Comparison of ENCODE assay signal across 8 cellular contexts in genomic region chr3:144770813-144771400, GRCh38.
A peak's percentile ranks its signal among the peaks of the same experiment; 100 is the strongest.
DNase-seq lines count a peak whose midpoint lies in the region; ATAC-seq, FAIRE-seq and TF ChIP-seq lines count a peak whose summit lies in the region.

No MANE protein-coding gene starts in this region.

- no peak overlapping the region for H3K27ac Mint-ChIP-seq in activated naive CD8-positive, alpha-beta T cell treated with anti-CD3 and anti-CD28 coated beads, Interleukin-2, amount 50 U/mL, for 24 hours

- CTCF ChIA-PET in HCT116 (lab: Charles Lee) = interaction anchor here (0.5 to 1.2 kb wide), 3 partner anchors 591 to 799 kb away, joined by 3 to 4 read pairs (median 4); partner anchors contain the start of gene DIPK2A

- H2AFZ ChIP-seq in HCT116 (ENCODE audit: low read depth, low read length, poor library complexity, severe bottlenecking) (no peak overlapping the region), hepatocyte (no peak overlapping the region)

- no peak overlapping the region for H3K4me3 ChIP-seq in BE2C (ENCODE audit: low read depth, low read length)
- no peak overlapping the region for H3K4me3 ChIP-seq in HCT116 (replicated peaks in 1 of 2; ENCODE audit: low read depth in 1 of 2, low read length in 2 of 2)
- no peak overlapping the region for H3K4me3 ChIP-seq in hepatocyte
- no peak overlapping the region for H3K4me3 ChIP-seq in transverse colon

- peak; percentile 65 for TF ChIP-seq RAD21 in HCT116 (IDR thresholded peaks at IDR 0.05; ENCODE audit: low read depth)

- no peaks in the 10 kb centered on the region for H3K4me1 Mint-ChIP-seq in activated naive CD8-positive, alpha-beta T cell treated with anti-CD3 and anti-CD28 coated beads, Interleukin-2, amount 50 U/mL, for 24 hours

- H3K9ac ChIP-seq in HCT116 (ENCODE audit: low read length) = no peak overlapping the region

- intact Hi-C loops in HCT116 (cut with micrococcal nuclease) = loop anchor here (2.0 to 5.0 kb wide), 3 partner anchors 798 to 996 kb away; no protein-coding TSS in a partner anchor
- intact Hi-C loops in transverse colon (cut with DNase I; ENCODE audit: low total_unique reads) = no loop called here

- no peak overlapping the region for H3K4me2 ChIP-seq in HCT116 (ENCODE audit: low read length)
- no peak overlapping the region for H3K4me2 ChIP-seq in hepatocyte

- no peaks in the 10 kb centered on the region for H3K9me3 Mint-ChIP-seq in activated naive CD8-positive, alpha-beta T cell treated with anti-CD3 and anti-CD28 coated beads, Interleukin-2, amount 50 U/mL, for 24 hours

- POLR2A ChIA-PET in HCT116 (lab: Charles Lee) = interaction anchor here (1.0 kb wide), 1 partner anchor 799 kb away, joined by 3 read pairs; the partner anchor contains the start of gene DIPK2A

- H3K4me3 Mint-ChIP-seq in activated naive CD8-positive, alpha-beta T cell treated with anti-CD3 and anti-CD28 coated beads, Interleukin-2, amount 50 U/mL, for 24 hours = no peak overlapping the region

- H3K9me3 ChIP-seq in BE2C (no peaks in the 10 kb centered on the region), HCT116 (ENCODE audit: control insufficient read depth in 1 of 2, insufficient read depth in 1 of 2, low read depth in 1 of 2, low read length in 2 of 2) (no peaks in the 10 kb centered on the region), hepatocyte (ENCODE audit: low read depth) (no peaks in the 10 kb centered on the region), transverse colon (no peaks in the 10 kb centered on the region)

- peaks cover 5% of the 10 kb centered on the region; the same call in 1 of the 2 replicates for H3K4me1 ChIP-seq in BE2C
- H3K4me1 ChIP-seq in HCT116 (ENCODE audit: control insufficient read depth in 1 of 2, insufficient read depth in 2 of 2, low read length in 2 of 2) = no peaks in the 10 kb centered on the region
- no peaks in the 10 kb centered on the region for H3K4me1 ChIP-seq in hepatocyte (ENCODE audit: insufficient read depth)
- no peaks in the 10 kb centered on the region for H3K4me1 ChIP-seq in transverse colon

- H3K27ac ChIP-seq in HCT116 (ENCODE audit: low read depth, low read length) (no peak overlapping the region), hepatocyte (no peak overlapping the region), transverse colon (no peak overlapping the region)

- FAIRE-seq in TTC549 (lab: Jason Lieb, UNC) = peak; percentile 37

- no peaks in the 10 kb centered on the region for H3K27me3 Mint-ChIP-seq in activated naive CD8-positive, alpha-beta T cell treated with anti-CD3 and anti-CD28 coated beads, Interleukin-2, amount 50 U/mL, for 24 hours

- H3K27me3 ChIP-seq in BE2C = no peaks in the 10 kb centered on the region
- no peaks in the 10 kb centered on the region for H3K27me3 ChIP-seq in HCT116 (ENCODE audit: insufficient read depth, low read length)
- no peaks in the 10 kb centered on the region for H3K27me3 ChIP-seq in hepatocyte
- no peaks in the 10 kb centered on the region for H3K27me3 ChIP-seq in transverse colon

- ATAC-seq in HCT116 (peak; percentile 72), GM18861 (IDR thresholded peaks at IDR 0.05; ENCODE audit: unreplicated experiment) (no peak), HG03108 (IDR thresholded peaks at IDR 0.05; ENCODE audit: unreplicated experiment) (no peak)
- ATAC-seq in activated naive CD8-positive, alpha-beta T cell treated with anti-CD3 and anti-CD28 coated beads, Interleukin-2, amount 50 U/mL, for 24 hours = no peak

- no peak for TF ChIP-seq EP300 in transverse colon (IDR thresholded peaks at IDR 0.05; ENCODE audit: low read depth)

- no peaks in the 10 kb centered on the region for H3K79me2 ChIP-seq in HCT116 (ENCODE audit: insufficient read depth, low read length)
- H3K79me2 ChIP-seq in hepatocyte = no peaks in the 10 kb centered on the region

- peak; percentile 56 for TF ChIP-seq CTCF in BE2C (IDR thresholded peaks at IDR 0.05; ENCODE audit: low read depth, low read length)
- peak; percentile 24 to 48 (median 36); a peak in 4 of 6 replicates for TF ChIP-seq CTCF in HCT116 (IDR thresholded peaks at IDR 0.05 in 2 of 3, conservative IDR thresholded peaks at IDR 0.05 in 1 of 3; ENCODE audit: borderline replicate concordance in 1 of 3, insufficient read depth in 1 of 3, low read depth in 2 of 3, low read length in 2 of 3)
- peak; percentile 56 for TF ChIP-seq CTCF in hepatocyte (IDR thresholded peaks at IDR 0.05; ENCODE audit: poor library complexity)
- TF ChIP-seq CTCF in transverse colon (IDR thresholded peaks at IDR 0.05) = peak in 1 of 5 experiments; percentile 26

- H3K36me3 ChIP-seq in BE2C (no peaks in the 10 kb centered on the region), HCT116 (ENCODE audit: control insufficient read depth in 1 of 2, insufficient read depth in 2 of 2, low read length in 2 of 2) (no peaks in the 10 kb centered on the region), hepatocyte (replicated peaks; ENCODE audit: insufficient read depth, low read depth) (no peaks in the 10 kb centered on the region), transverse colon (no peaks in the 10 kb centered on the region)

- no peaks in the 10 kb centered on the region for H3K9me2 ChIP-seq in HCT116 (ENCODE audit: insufficient read depth)
- H3K9me2 ChIP-seq in hepatocyte (replicated peaks; ENCODE audit: insufficient read depth) = no peaks in the 10 kb centered on the region

- DNase-seq in BE2C (no peak), HCT116 (ENCODE audit: low read depth, low spot score) (peak; percentile 24), hepatocyte (ENCODE audit: low spot score) (peak; percentile 43), transverse colon (no peak)
- DNase-seq in activated naive CD8-positive, alpha-beta T cell treated with anti-CD3 and anti-CD28 coated beads, Interleukin-2, amount 50 U/mL, for 24 hours = no peak

- no peaks in the 10 kb centered on the region for H4K20me1 ChIP-seq in HCT116 (ENCODE audit: insufficient read depth)
- no peaks in the 10 kb centered on the region for H4K20me1 ChIP-seq in hepatocyte (ENCODE audit: insufficient read depth, poor library complexity, severe bottlenecking)

- in situ Hi-C loops in transverse colon (cut with MboI; ENCODE audit: low pct_ligation_motif_present in 1 of 4, low pct_unique_long_range_greater_than_20kb in 1 of 4, low sequenced_read_pairs in 3 of 4) = no loop called here

- BruUV-seq in HCT116 (replicated peaks; lab: Mats Ljungman, UMichigan) = no TSS peak

- no peaks in the 10 kb centered on the region for H3K36me3 Mint-ChIP-seq in activated naive CD8-positive, alpha-beta T cell treated with anti-CD3 and anti-CD28 coated beads, Interleukin-2, amount 50 U/mL, for 24 hours (ENCODE audit: low read depth)

- RAD21 ChIA-PET in HCT116 (lab: Charles Lee; ENCODE audit: low non-redundant PET in 1 of 2, low total read pairs in 2 of 2, uncharacterized antibody in 2 of 2, unreplicated experiment in 2 of 2) = no interaction called here

- TF ChIP-seq POLR2A in HCT116 (IDR thresholded peaks at IDR 0.05; ENCODE audit: borderline replicate concordance, extremely low read depth, insufficient read depth, insufficient read length) = no peak
- no peak for TF ChIP-seq POLR2A in transverse colon (IDR thresholded peaks at IDR 0.05)

- WGBS in hepatocyte (ENCODE audit: low lambda C conversion rate, missing lambda C conversion rate) = 40% methylated on average over 1 of the region's 1 CpG
- 38 to 56% methylated on average over 1 of the region's 1 CpG for WGBS in transverse colon (ENCODE audit: low coverage in 1 of 2), 2 donors

TF ChIP-seq in HCT116, 20 proteins besides CTCF, POLR2A, EP300 and RAD21 (continues in another document):
- no peak for TF ChIP-seq FOSL1 (IDR thresholded peaks at IDR 0.05; ENCODE audit: low read depth)
- no peak for TF ChIP-seq POLR2AphosphoS5 (IDR thresholded peaks at IDR 0.05; ENCODE audit: low read depth, low read length)
- TF ChIP-seq ZNF274 (IDR thresholded peaks at IDR 0.05; ENCODE audit: low read depth, low read length) = no peak
- TF ChIP-seq ELF1 (IDR thresholded peaks at IDR 0.05; ENCODE audit: borderline replicate concordance, low read depth) = no peak
- TF ChIP-seq EZH2phosphoT487 (IDR thresholded peaks at IDR 0.05; ENCODE audit: borderline replicate concordance) = no peak
- TF ChIP-seq MAX (IDR thresholded peaks at IDR 0.05) = no peak
- no peak for TF ChIP-seq SP1 (IDR thresholded peaks at IDR 0.05; ENCODE audit: low read depth)
- no peak for TF ChIP-seq ZFX (IDR thresholded peaks at IDR 0.05)
- TF ChIP-seq REST (IDR thresholded peaks at IDR 0.05; ENCODE audit: low read depth) = no peak
- TF ChIP-seq SRF (IDR thresholded peaks at IDR 0.05; ENCODE audit: low read depth) = no peak
- no peak for TF ChIP-seq CBX3 (IDR thresholded peaks at IDR 0.05; ENCODE audit: low read depth)
- no peak for TF ChIP-seq ATF3 (IDR thresholded peaks at IDR 0.05)

Comparison
In these comparisons a context has a peak if more than half of its experiments do, and no peak if none do; other contexts are left out.
1. DNase-seq: peak in HCT116 (single experiment) and hepatocyte (single experiment); none in BE2C (single experiment), transverse colon (single experiment) and activated naive CD8-positive, alpha-beta T cell treated with anti-CD3 and anti-CD28 coated beads, Interleukin-2, amount 50 U/mL, for 24 hours (single experiment).